ENCODE assay signal across 8 cellular contexts in genomic region chr11:67805256-67806126, GRCh38.
DNase-seq lines count a peak whose midpoint lies in the region; ATAC-seq and TF ChIP-seq lines count a peak whose summit lies in the region.
"Not testable (repeated sequence)": the region's sequence is repeated elsewhere in the genome, so short reads cannot be mapped to it uniquely, and the experiment has no call there.

No MANE protein-coding gene starts in this region.

- WGBS in testis, 2 donors = 2% methylated on average over 33 to 53 of the region's 66 CpGs

- H3K9me3 Mint-ChIP-seq in activated naive CD8-positive, alpha-beta T cell treated with anti-CD3 and anti-CD28 coated beads, Interleukin-2, amount 50 U/mL, for 24 hours; osteocyte (ENCODE audit: unreplicated experiment): not testable (repeated sequence)

- intact Hi-C loops in Right ventricle myocardium inferior (cut with DNase I); testis (cut with DNase I; ENCODE audit: low total_unique reads): not testable (repeated sequence)

- peak overlapping the region; percentile 59 to 60 for H3K4me3 ChIP-seq in testis

- ATAC-seq in HG02678 (IDR thresholded peaks at IDR 0.05; ENCODE audit: unreplicated experiment) (peak; percentile 91), Right ventricle myocardium inferior (peak; percentile 100)
- peak; percentile 98 for ATAC-seq in activated naive CD8-positive, alpha-beta T cell treated with anti-CD3 and anti-CD28 coated beads, Interleukin-2, amount 50 U/mL, for 24 hours

- not testable (repeated sequence) for H3K27me3 Mint-ChIP-seq in activated naive CD8-positive, alpha-beta T cell treated with anti-CD3 and anti-CD28 coated beads, Interleukin-2, amount 50 U/mL, for 24 hours; osteocyte (ENCODE audit: unreplicated experiment)

- peak overlapping the region; percentile 88 for H3K4me3 Mint-ChIP-seq in activated naive CD8-positive, alpha-beta T cell treated with anti-CD3 and anti-CD28 coated beads, Interleukin-2, amount 50 U/mL, for 24 hours
- H3K4me3 Mint-ChIP-seq in osteocyte (ENCODE audit: unreplicated experiment) = peak overlapping the region; percentile 84

- H3K27ac Mint-ChIP-seq in activated naive CD8-positive, alpha-beta T cell treated with anti-CD3 and anti-CD28 coated beads, Interleukin-2, amount 50 U/mL, for 24 hours = peak overlapping the region; percentile 92
- peak overlapping the region; percentile 97 for H3K27ac Mint-ChIP-seq in osteocyte (ENCODE audit: unreplicated experiment)

- H3K4me1 ChIP-seq in testis = not testable (repeated sequence)

- H3K4me1 Mint-ChIP-seq in activated naive CD8-positive, alpha-beta T cell treated with anti-CD3 and anti-CD28 coated beads, Interleukin-2, amount 50 U/mL, for 24 hours = peaks cover 19% of the 10 kb centered on the region
- peaks cover 10% of the 10 kb centered on the region for H3K4me1 Mint-ChIP-seq in osteocyte (ENCODE audit: unreplicated experiment)

- not testable (repeated sequence) for H3K9me3 ChIP-seq in testis

- not testable (repeated sequence) for H3K27me3 ChIP-seq in testis

- peak overlapping the region; percentile 65 to 83 for H3K27ac ChIP-seq in testis

- DNase-seq in GM04503 (ENCODE audit: low read depth) = peak; percentile 76
- peak; percentile 83 for DNase-seq in NCI-H1436 treated with DMSO at 0.1 percent for 48 hours (lab: John Stamatoyannopoulos, UW)
- DNase-seq in SW480 (ENCODE audit: low spot score) = peak; percentile 95
- peak; percentile 99 for DNase-seq in activated naive CD8-positive, alpha-beta T cell treated with anti-CD3 and anti-CD28 coated beads, Interleukin-2, amount 50 U/mL, for 24 hours
- DNase-seq in Right ventricle myocardium inferior (ENCODE audit: missing footprints) = peak; percentile 99
- DNase-seq in osteocyte (ENCODE audit: extremely low spot score, unreplicated experiment) = peak; percentile 100
- peak; percentile 99 for DNase-seq in testis

- not testable (repeated sequence) for TF ChIP-seq CTCF in osteocyte (IDR thresholded peaks at IDR 0.05); testis (IDR thresholded peaks at IDR 0.05)

- not testable (repeated sequence) for TF ChIP-seq POLR2A in testis (IDR thresholded peaks at IDR 0.05)

- not testable (repeated sequence) for H3K36me3 ChIP-seq in testis (ENCODE audit: low read depth, missing control alignments)

- not testable (repeated sequence) for H3K36me3 Mint-ChIP-seq in activated naive CD8-positive, alpha-beta T cell treated with anti-CD3 and anti-CD28 coated beads, Interleukin-2, amount 50 U/mL, for 24 hours (ENCODE audit: low read depth); osteocyte (ENCODE audit: unreplicated experiment)

Comparison
In these comparisons a context has a peak if more than half of its experiments do, and no peak if none do; other contexts are left out.
1. Peak in every context shown above with its lines: DNase-seq, ATAC-seq, H3K4me3 ChIP-seq and H3K27ac ChIP-seq.